ENCODE assay signal across 1 cellular context in the genomic region with DNA sequence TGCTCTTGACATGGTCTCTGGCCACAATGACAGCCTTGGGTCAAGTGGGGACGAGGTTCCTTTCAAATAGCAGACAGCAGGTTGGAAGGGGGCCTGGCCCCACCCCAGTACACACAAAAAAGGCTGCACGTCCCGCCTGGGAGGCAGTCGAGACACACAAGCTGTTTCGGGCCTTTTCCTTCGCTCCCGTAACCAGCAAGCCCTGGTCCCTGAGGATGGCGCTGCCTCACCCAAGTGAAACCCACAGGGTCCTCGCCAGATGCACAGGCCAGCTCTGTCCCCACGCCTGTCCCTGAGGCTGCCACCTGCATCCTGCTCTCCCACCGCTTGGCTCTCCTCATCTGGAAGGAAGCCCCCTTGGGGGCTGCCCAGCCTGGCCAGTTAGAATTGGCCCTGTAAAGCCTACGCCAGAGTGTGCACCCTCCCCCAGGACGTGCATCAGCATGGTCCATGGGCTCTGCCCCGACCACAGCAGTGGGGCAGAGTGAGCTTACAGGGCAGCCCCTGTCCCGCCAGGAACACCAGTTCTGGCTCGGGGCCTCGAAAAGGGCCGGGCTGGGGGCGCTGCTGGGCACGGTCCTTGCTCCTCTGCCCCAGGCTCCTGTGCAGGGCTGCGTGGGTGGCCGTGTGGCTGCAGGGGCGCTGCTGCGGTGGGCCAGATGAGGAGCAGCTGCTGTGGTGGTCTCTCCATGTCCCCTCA.
TF ChIP-seq lines count a peak whose summit lies in the region.

No MANE protein-coding gene starts in this region.

TF ChIP-seq in HCT116, 20 proteins besides CTCF, POLR2A, EP300 and RAD21 (continued from another document):
- no peak for TF ChIP-seq REST (IDR thresholded peaks at IDR 0.05; ENCODE audit: low read depth)
- TF ChIP-seq FOSL1 (IDR thresholded peaks at IDR 0.05; ENCODE audit: low read depth) = no peak
- TF ChIP-seq YY1 (IDR thresholded peaks at IDR 0.05; ENCODE audit: extremely low read depth, insufficient replicate concordance, low read depth, low read length) = no peak
- TF ChIP-seq ZFX (IDR thresholded peaks at IDR 0.05) = no peak
- no peak for TF ChIP-seq CBX3 (IDR thresholded peaks at IDR 0.05; ENCODE audit: low read depth)
- no peak for TF ChIP-seq TCF7L2 (IDR thresholded peaks at IDR 0.05; ENCODE audit: borderline replicate concordance, extremely low read depth, insufficient read depth, insufficient read length)
